In genomic region chr16:6218855-6219254, GRCh38 we compare ENCODE assay signal across 26 cellular contexts.
"Had no signal": no experiment of that assay in that cellular context is flagged by ENCODE, and none has a peak within 500 bp of the region (broad histone marks: within the 10 kb centered on the region; RNA-seq: fewer than 3 reads in every experiment).

No MANE protein-coding gene starts in this region.

- ATAC-seq: effector memory CD8-positive, alpha-beta T cell; esophagus mucosa; gastrocnemius medialis; heart right ventricle; left lung; left ventricle myocardium superior; lower lobe of right lung; naive thymus-derived CD4-positive, alpha-beta T cell had no signal

- H3K27ac ChIP-seq: epithelial cell of prostate, esophagus squamous epithelium, gastrocnemius medialis, heart right ventricle, left lung, lower lobe of right lung had no signal

- DNase-seq: cortex of kidney; effector CD8-positive, alpha-beta T cell; effector memory CD8-positive, alpha-beta T cell; endodermal cell; erythroblast; esophagus squamous epithelium; foreskin fibroblast; foreskin melanocyte; gastrocnemius medialis; glutamatergic neuron; head of caudate nucleus; heart right ventricle; hypothalamus; immature natural killer cell; islet precursor cell; kidney; kidney glomerular epithelial cell; left lung; left ventricle myocardium superior; lower lobe of right lung; mesenchymal stem cell; naive thymus-derived CD4-positive, alpha-beta T cell had no signal

- H3K4me1 ChIP-seq: esophagus squamous epithelium, gastrocnemius medialis, heart right ventricle, left lung, lower lobe of right lung had no signal

- FAIRE-seq: colon, endometrium, kidney had no signal

- H3K36me3 ChIP-seq: esophagus squamous epithelium, gastrocnemius medialis, heart right ventricle, left lung, lower lobe of right lung had no signal

- H3K27me3 ChIP-seq: esophagus squamous epithelium, gastrocnemius medialis, heart right ventricle, left lung had no signal

- H3K4me3 ChIP-seq: esophagus squamous epithelium, gastrocnemius medialis, heart right ventricle, left lung, lower lobe of right lung had no signal

- H3K9me3 ChIP-seq: esophagus squamous epithelium, gastrocnemius medialis, lower lobe of right lung had no signal
